Comparison of ENCODE assay signal across 26 cellular contexts in the genomic region with DNA sequence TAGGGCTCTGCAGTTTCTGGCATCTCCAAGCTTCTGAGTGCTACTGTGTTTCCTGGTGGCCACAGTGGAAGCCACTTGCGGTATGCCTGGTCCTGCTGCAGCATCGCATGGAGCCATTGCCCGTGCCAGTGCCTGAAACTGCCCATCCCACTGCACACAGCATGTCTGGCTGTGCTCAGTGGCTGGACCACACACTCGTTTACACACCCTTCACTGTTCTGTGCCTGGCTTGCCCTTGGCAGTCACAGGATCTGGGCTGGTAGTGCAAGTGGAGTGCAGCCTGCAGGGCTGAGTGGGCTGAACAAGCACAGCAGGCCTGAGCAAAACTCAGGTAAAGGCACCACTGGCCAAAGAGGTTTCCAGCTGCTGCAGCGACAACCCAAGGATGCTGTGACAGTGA.
"Had no signal": no experiment of that assay in that cellular context is flagged by ENCODE, and none has a peak within 500 bp of the region (broad histone marks: within the 10 kb centered on the region; RNA-seq: fewer than 3 reads in every experiment).

No MANE protein-coding gene starts in this region.

- H3K9ac ChIP-seq: neural progenitor cell had no signal

- H3K36me3 ChIP-seq: left lung, lower lobe of right lung, neural progenitor cell, ovary, right atrium auricular region, right lobe of liver, tibial nerve, vagina had no signal

- FAIRE-seq: keratinocyte had no signal

- H3K4me3 ChIP-seq: hepatocyte, left lung, lower lobe of right lung, neural progenitor cell, ovary, right atrium auricular region, right lobe of liver, smooth muscle cell, tibial nerve, vagina had no signal

- DNase-seq: kidney glomerular epithelial cell; left colon; lower lobe of right lung; mammary epithelial cell; mesendoderm; naive B cell; natural killer cell; nephron progenitor cell; ovary; right lobe of liver; stimulated activated CD4-positive, alpha-beta T cell treated with anti-CD3 and anti-CD28 coated beads, Interleukin-1b, Interleukin-23, amount 100 ng/mL, for 48 hours; stimulated activated CD4-positive, alpha-beta T cell treated with anti-CD3 and anti-CD28 coated beads, Interleukin-2, amount 100 ng/mL, for 48 hours; stimulated activated CD4-positive, alpha-beta T cell treated with anti-CD3 and anti-CD28 coated beads, Interleukin-4, amount 100 ng/mL, for 4 hours; stimulated activated CD8-positive, alpha-beta memory T cell treated with anti-CD3 and anti-CD28 coated beads, Interleukin-4, amount 100 ng/mL, for 48 hours; stimulated activated naive CD4-positive, alpha-beta T cell treated with Interleukin-2 at 50 U/mL for 16 hours; stimulated activated naive CD8-positive, alpha-beta T cell treated with anti-CD3 and anti-CD28 coated beads, Interleukin-15, amount 100 ng/mL, for 72 hours; substantia nigra had no signal

- H3K27me3 ChIP-seq: hepatocyte, left lung, neural progenitor cell, ovary, right atrium auricular region, right lobe of liver, tibial nerve, vagina had no signal

- H3K9me3 ChIP-seq: lower lobe of right lung, ovary, right atrium auricular region, right lobe of liver, tibial nerve, vagina had no signal

- ATAC-seq: left colon; left lung; lower lobe of right lung; natural killer cell; right lobe of liver; stimulated activated memory B cell treated with anti-CD40 and anti-IgM and Interleukin-4, amounts not matched to agents 10 μg/mL and 1 μg/mL and 100 μg/mL, for 72 hours; stimulated activated naive CD8-positive, alpha-beta T cell treated with anti-CD3 and anti-CD28 coated beads, Interleukin-15, amount 100 ng/mL, for 72 hours had no signal

- H2AFZ ChIP-seq: hepatocyte, neural progenitor cell had no signal

- H3K4me2 ChIP-seq: hepatocyte, neural progenitor cell, smooth muscle cell had no signal

- H3K4me1 ChIP-seq: left lung, lower lobe of right lung, neural progenitor cell, right atrium auricular region, tibial nerve, vagina had no signal

- H3K27ac ChIP-seq: hepatocyte, left lung, lower lobe of right lung, neural progenitor cell, ovary, right atrium auricular region, right lobe of liver, tibial nerve, vagina had no signal
